8 cellular contexts compared by ENCODE assay signal in genomic region chr14:50520947-50521815, GRCh38. TPM values are rescaled to one million over a fixed set of nuclear protein-coding genes. Genes with fewer than 3 reads are reported as not detected.
DNase-seq lines count a peak whose midpoint lies in the region; ATAC-seq and TF ChIP-seq lines count a peak whose summit lies in the region.

No MANE protein-coding gene starts in this region.

- peak overlapping the region; percentile 84 to 91 for H3K27ac Mint-ChIP-seq in T-cell

- no peak overlapping the region for H3K4me3 ChIP-seq in choroid plexus epithelial cell (ENCODE audit: low read depth, low read length)

- H3K36me3 Mint-ChIP-seq in T-cell: peaks cover 5% of the 10 kb centered on the region

- POLR2A ChIA-PET in T-cell (lab: Charles Lee): interaction anchor here in 1 of 2 donors (0.7 kb wide), 1 partner anchor 518 kb away, joined by 4 read pairs; no protein-coding TSS in a partner anchor

- DNase-seq in T-cell (peak in 5 of 34 experiments; percentile 1 to 21 (median 6)), choroid plexus epithelial cell (ENCODE audit: low read depth) (peak; percentile 88), pulmonary artery endothelial cell (ENCODE audit: low read depth, low spot score) (peak; percentile 66), ACHN (no peak), NCI-H2029 (lab: John Stamatoyannopoulos, UW) (no peak), NCI-H1105 (lab: John Stamatoyannopoulos, UW) (no peak)

- no peaks in the 10 kb centered on the region for H3K9me3 Mint-ChIP-seq in T-cell

- in situ Hi-C loops in ACHN (cut with HindIII; ENCODE audit: low pct_ligation_motif_present, low pct_unique_long_range_greater_than_20kb, low sequenced_read_pairs): no loop called here

- peaks cover 48 to 64% (median 61%) of the 10 kb centered on the region in 3 donors for H3K4me1 Mint-ChIP-seq in T-cell

- ATAC-seq in GM18520 (IDR thresholded peaks at IDR 0.05; ENCODE audit: unreplicated experiment) (peak; percentile 64), HG02885 (IDR thresholded peaks at IDR 0.05; ENCODE audit: poor library complexity, unreplicated experiment) (peak; percentile 72), T-cell (replicated peaks in 1 of 4) (peak; percentile 37 to 62 (median 51))

- no peak for TF ChIP-seq CTCF in choroid plexus epithelial cell (conservative IDR thresholded peaks at IDR 0.05; ENCODE audit: low read depth, low read length)

- H3K27me3 Mint-ChIP-seq in T-cell: no peaks in the 10 kb centered on the region

- CTCF ChIA-PET in T-cell (lab: Charles Lee): no interaction called here

- peak overlapping the region; percentile 44 to 63 (median 57) for H3K4me3 Mint-ChIP-seq in T-cell

RNA-seq across cellular contexts. Expression of gene MAP4K5, which starts 11.2 kb away (rescaled TPM):
- total RNA-seq in T-cell (10 to 100 TPM; 33.5 to 48.2 (median 44.6) TPM), pulmonary artery endothelial cell (45.3 and 49.0 TPM in 2 replicates)

RNA-seq across cellular contexts. Expression of gene ATL1, which starts 38.8 kb away (rescaled TPM):
- total RNA-seq in T-cell (1 to 10 TPM; 1.2 to 3.2 (median 2.1) TPM), pulmonary artery endothelial cell (1.1 and 5.5 TPM in 2 replicates)

Comparison
In these comparisons a context has a peak if more than half of its experiments do, and no peak if none do; other contexts are left out.
1. DNase-seq: peak in choroid plexus epithelial cell (single experiment) and pulmonary artery endothelial cell (single experiment); none in ACHN (single experiment), NCI-H2029 (single experiment) and NCI-H1105 (single experiment).
2. Peak in every context shown above with its lines, with median percentiles within 50 percentile points of each other: ATAC-seq.